19 cellular contexts compared by ENCODE assay signal in genomic region chr14:36111822-36112583, GRCh38.
DNase-seq lines count a peak whose midpoint lies in the region; ATAC-seq, FAIRE-seq and TF ChIP-seq lines count a peak whose summit lies in the region.
"Had no signal": no experiment of that assay in that cellular context is flagged by ENCODE, and none has a peak within 500 bp of the region (broad histone marks: within the 10 kb centered on the region; RNA-seq: fewer than 3 reads in every experiment).

No MANE protein-coding gene starts in this region.

- no peak for TF ChIP-seq EP300 in GM12878 (IDR thresholded peaks at IDR 0.05; ENCODE audit: borderline replicate concordance in 1 of 2, control insufficient read depth in 1 of 2, low read depth in 2 of 2, low read length in 2 of 2)
- no peak for TF ChIP-seq EP300 in esophagus muscularis mucosa (IDR thresholded peaks at IDR 0.05)

- H3K79me2 ChIP-seq in GM12878 (ENCODE audit: control insufficient read depth, insufficient read depth, low read length), result no peaks in the 10 kb centered on the region

- H3K4me1 ChIP-seq in GM12878 (ENCODE audit: control insufficient read depth, insufficient read depth, low read length) (no peaks in the 10 kb centered on the region), esophagus muscularis mucosa (no peaks in the 10 kb centered on the region), psoas muscle (no peaks in the 10 kb centered on the region)
- H3K4me1 ChIP-seq: BLaER1 had no signal

- no peak overlapping the region for H3K9ac ChIP-seq in GM12878 (ENCODE audit: control insufficient read depth, insufficient read depth, low read length)
- H3K9ac ChIP-seq: BLaER1, GM23248 had no signal

- ATAC-seq in activated CD4-positive, alpha-beta T cell treated with anti-CD3 and anti-CD28 coated beads for 36 hours, result peak; percentile 33
- ATAC-seq in GM18861 (IDR thresholded peaks at IDR 0.05; ENCODE audit: unreplicated experiment) (peak; percentile 58), HG02759 (IDR thresholded peaks at IDR 0.05; ENCODE audit: unreplicated experiment) (peak; percentile 70), GM12878 (peak; percentile 83), psoas muscle (no peak)
- ATAC-seq: HCT116 had no signal

- intact Hi-C loops in activated CD4-positive, alpha-beta T cell treated with anti-CD3 and anti-CD28 coated beads for 36 hours (cut with DNase I, micrococcal nuclease), result no loop called here
- intact Hi-C loops in GM12878 (cut with micrococcal nuclease; ENCODE audit: unreplicated experiment) (no loop called here), esophagus muscularis mucosa (cut with DNase I) (no loop called here), psoas muscle (cut with DNase I) (no loop called here)

- no peak overlapping the region for H3K27ac Mint-ChIP-seq in activated CD4-positive, alpha-beta T cell treated with anti-CD3 and anti-CD28 coated beads for 36 hours

- no peaks in the 10 kb centered on the region for H3K9me3 Mint-ChIP-seq in activated CD4-positive, alpha-beta T cell treated with anti-CD3 and anti-CD28 coated beads for 36 hours (ENCODE audit: low read depth)

- no peak overlapping the region for H3K4me2 ChIP-seq in GM12878 (ENCODE audit: control insufficient read depth, insufficient read depth)
- H3K4me2 ChIP-seq: BLaER1 had no signal

- no peaks in the 10 kb centered on the region for H3K36me3 Mint-ChIP-seq in activated CD4-positive, alpha-beta T cell treated with anti-CD3 and anti-CD28 coated beads for 36 hours (ENCODE audit: low read depth)
- H3K36me3 Mint-ChIP-seq: CD4-positive, CD25-positive, alpha-beta regulatory T cell; IgD-negative memory B cell had no signal

- no peaks in the 10 kb centered on the region for H3K36me3 ChIP-seq in GM12878 (ENCODE audit: control insufficient read depth in 2 of 2, insufficient read depth in 2 of 2, low read length in 1 of 2)
- H3K36me3 ChIP-seq in esophagus muscularis mucosa, result no peaks in the 10 kb centered on the region
- H3K36me3 ChIP-seq in psoas muscle (ENCODE audit: insufficient read depth in 1 of 2, low read depth in 1 of 2), result no peaks in the 10 kb centered on the region
- H3K36me3 ChIP-seq: BLaER1 had no signal

- WGBS in GM12878 (ENCODE audit: insufficient coverage, insufficient replicate concordance, low lambda C conversion rate, missing lambda C conversion rate), result 1% methylated on average over 3 of the region's 3 CpGs
- WGBS in esophagus muscularis mucosa, result 85% methylated on average over 3 of the region's 3 CpGs
- WGBS in psoas muscle, 3 donors, result 72 to 82% (median 79%) methylated on average over 3 of the region's 3 CpGs

- no peak overlapping the region for H3K4me3 ChIP-seq in GM12878
- H3K4me3 ChIP-seq in esophagus muscularis mucosa, result no peak overlapping the region
- no peak overlapping the region for H3K4me3 ChIP-seq in psoas muscle
- H3K4me3 ChIP-seq: BLaER1, GM23248 had no signal

- CTCF ChIA-PET in activated CD4-positive, alpha-beta T cell treated with anti-CD3 and anti-CD28 coated beads for 36 hours (lab: Charles Lee), result no interaction called here
- CTCF ChIA-PET in GM12878 (lab: Yijun Ruan, JAX), result no interaction called here

- no peak overlapping the region for H3K4me3 Mint-ChIP-seq in activated CD4-positive, alpha-beta T cell treated with anti-CD3 and anti-CD28 coated beads for 36 hours
- H3K4me3 Mint-ChIP-seq: CD4-positive, CD25-positive, alpha-beta regulatory T cell; IgD-negative memory B cell had no signal

- BruUV-seq in GM12878 (replicated peaks; lab: Mats Ljungman, UMichigan), result no TSS peak

- H3K27ac ChIP-seq in GM12878 (ENCODE audit: control insufficient read depth, insufficient read depth) (no peak overlapping the region), esophagus muscularis mucosa (replicated peaks in 1 of 4) (no peak overlapping the region), psoas muscle (no peak overlapping the region)
- H3K27ac ChIP-seq: BLaER1, GM23248 had no signal

- RAD21 ChIA-PET in GM12878 (lab: Charles Lee; ENCODE audit: unreplicated experiment), result no interaction called here

- in situ Hi-C loops in GM12878 (cut with MboI), result no loop called here

- H2AFZ ChIP-seq in GM12878 (ENCODE audit: control insufficient read depth, low read depth, low read length), result no peak overlapping the region
- H2AFZ ChIP-seq: GM23248 had no signal

- no peak for TF ChIP-seq RAD21 in GM12878 (IDR thresholded peaks at IDR 0.05; ENCODE audit: insufficient read depth, low read depth, low read length)

- DNase-seq in activated CD4-positive, alpha-beta T cell treated with anti-CD3 and anti-CD28 coated beads for 36 hours, result no peak
- DNase-seq in activated CD4-positive, alpha-beta T cell treated with anti-CD3 and anti-CD28 coated beads, Interleukin-2, amount 50 U/mL, for 48 hours, result no peak
- DNase-seq in GM12878 (ENCODE audit: low read depth, low spot score) (no peak), esophagus muscularis mucosa (ENCODE audit: extremely low spot score) (no peak), psoas muscle (no peak), retina (no peak)
- DNase-seq: 8988T; AML-193; CD4-positive, CD25-positive, alpha-beta regulatory T cell; DMS53; GM23248; KG1 had no signal

- H3K27me3 Mint-ChIP-seq in activated CD4-positive, alpha-beta T cell treated with anti-CD3 and anti-CD28 coated beads for 36 hours, result peaks cover 12% of the 10 kb centered on the region
- H3K27me3 Mint-ChIP-seq: IgD-negative memory B cell had no signal

- no peak for TF ChIP-seq CTCF in GM12878 (IDR thresholded peaks at IDR 0.05 in 2 of 3, conservative IDR thresholded peaks at IDR 0.05 in 1 of 3; ENCODE audit: control insufficient read depth in 2 of 3, extremely low read depth in 1 of 3, insufficient read depth in 1 of 3, low read depth in 3 of 3, low read length in 3 of 3)
- no peak for TF ChIP-seq CTCF in esophagus muscularis mucosa (IDR thresholded peaks at IDR 0.05)
- no peak for TF ChIP-seq CTCF in psoas muscle (IDR thresholded peaks at IDR 0.05)

- H3K4me1 Mint-ChIP-seq in activated CD4-positive, alpha-beta T cell treated with anti-CD3 and anti-CD28 coated beads for 36 hours, result no peaks in the 10 kb centered on the region
- H3K4me1 Mint-ChIP-seq: CD4-positive, CD25-positive, alpha-beta regulatory T cell; IgD-negative memory B cell had no signal

- H3K9me3 ChIP-seq in GM12878 (replicated peaks; ENCODE audit: control insufficient read depth, insufficient read depth, low read length), result no peaks in the 10 kb centered on the region
- no peaks in the 10 kb centered on the region for H3K9me3 ChIP-seq in esophagus muscularis mucosa
- no peaks in the 10 kb centered on the region for H3K9me3 ChIP-seq in psoas muscle
- H3K9me3 ChIP-seq: BLaER1 had no signal

- SMC1A ChIA-PET in GM12878 (lab: Charles Lee; ENCODE audit: uncharacterized antibody, unreplicated experiment), result no interaction called here

- FAIRE-seq in GM12878 (lab: Jason Lieb, UNC), result no peak
- FAIRE-seq: GM12891, H54 had no signal

- TF ChIP-seq POLR2A in GM12878 (IDR thresholded peaks at IDR 0.05; ENCODE audit: low read depth, low read length) (no peak), esophagus muscularis mucosa (IDR thresholded peaks at IDR 0.05; ENCODE audit: low read depth) (no peak)

- no peaks in the 10 kb centered on the region for H4K20me1 ChIP-seq in GM12878 (ENCODE audit: control insufficient read depth, insufficient read depth)
- H4K20me1 ChIP-seq: BLaER1 had no signal

- POLR2A ChIA-PET in activated CD4-positive, alpha-beta T cell treated with anti-CD3 and anti-CD28 coated beads for 36 hours (lab: Charles Lee), result no interaction called here
- POLR2A ChIA-PET in GM12878 (lab: Charles Lee), result no interaction called here

- no peaks in the 10 kb centered on the region for H3K27me3 ChIP-seq in GM12878 (replicated peaks in 1 of 2; ENCODE audit: control insufficient read depth in 2 of 2, insufficient read depth in 2 of 2, low read length in 1 of 2)
- H3K27me3 ChIP-seq in esophagus muscularis mucosa, result no peaks in the 10 kb centered on the region
- H3K27me3 ChIP-seq in psoas muscle (ENCODE audit: insufficient read depth in 3 of 3, low read length in 2 of 3), result peaks cover 0 to 2% (median 0%) of the 10 kb centered on the region in 3 donors
- H3K27me3 ChIP-seq: BLaER1 had no signal

TF ChIP-seq in GM12878, 131 proteins besides CTCF, POLR2A, EP300 and RAD21:
- TF ChIP-seq SP1 (IDR thresholded peaks at IDR 0.05; ENCODE audit: low read depth, low read length) (no peak), POLR2AphosphoS5 (IDR thresholded peaks at IDR 0.05; ENCODE audit: low read length) (no peak), JUNB (IDR thresholded peaks at IDR 0.05) (peak; percentile 35; the same call in 1 of the 2 replicates), RELA (IDR thresholded peaks at IDR 0.05; ENCODE audit: borderline replicate concordance, partially characterized antibody) (no peak), ZBTB11 (CRISPR knock-in tag; IDR thresholded peaks at IDR 0.05) (no peak), MEF2A (IDR thresholded peaks at IDR 0.05; ENCODE audit: insufficient read depth, low read depth, low read length) (0 out of 2 replicates have a peak, but pooled peaks have one; percentile 25), POLR2AphosphoS2 (IDR thresholded peaks at IDR 0.05; ENCODE audit: low read depth, low read length) (no peak)

Comparison
In these comparisons a context has a peak if more than half of its experiments do, and no peak if none do; other contexts are left out.
1. ATAC-seq: peak in activated CD4-positive, alpha-beta T cell treated with anti-CD3 and anti-CD28 coated beads for 36 hours (single experiment), GM18861 (single experiment), HG02759 (single experiment) and GM12878 (single experiment); none in psoas muscle (0 of 4).